In the genomic region with DNA sequence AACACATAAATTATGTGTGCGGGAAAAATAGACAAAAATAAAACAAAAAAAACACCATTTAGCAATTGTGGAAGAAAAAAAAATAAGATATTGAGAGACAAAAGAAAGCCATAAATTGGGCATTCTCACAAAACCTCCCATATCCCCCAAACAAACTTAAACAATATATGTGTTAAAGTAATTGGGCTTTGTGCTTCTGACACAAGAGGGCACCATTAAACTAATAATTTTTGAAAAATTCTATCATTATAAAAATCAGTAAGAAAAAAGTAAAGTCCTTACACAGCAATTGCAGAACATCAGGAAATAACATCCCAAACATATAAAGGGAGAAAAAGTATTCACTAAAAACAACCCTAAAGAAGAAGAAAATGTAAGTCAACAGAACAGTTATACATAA, we compare ENCODE assay signal across 15 cellular contexts.
DNase-seq lines count a peak whose midpoint lies in the region; ATAC-seq and TF ChIP-seq lines count a peak whose summit lies in the region.
"Had no signal": no experiment of that assay in that cellular context is flagged by ENCODE, and none has a peak within 500 bp of the region (broad histone marks: within the 10 kb centered on the region; RNA-seq: fewer than 3 reads in every experiment).

No MANE protein-coding gene starts in this region.

- H3K4me2 ChIP-seq in neural cell (ENCODE audit: low read length) = no peak overlapping the region
- H3K4me2 ChIP-seq: PC-9 had no signal

- peak; percentile 2 for DNase-seq in GM13976 (ENCODE audit: low spot score)
- no peak for DNase-seq in LNCaP clone FGC (ENCODE audit: low read depth)
- peak; percentile 16 for DNase-seq in SK-N-MC (ENCODE audit: low read depth, low spot score)
- no peak for DNase-seq in stimulated activated CD4-positive, alpha-beta T cell treated with anti-CD3 and anti-CD28 coated beads, Interleukin-4, amount 100 ng/mL, for 24 hours
- DNase-seq: activated naive CD4-positive, alpha-beta T cell treated with anti-CD3 and anti-CD28 coated beads, Interleukin-2, amount 10 ng/mL, durations not matched to agents 7 days and 5 days; lower lobe of right lung; NCI-H1436; ovary; PC-9; transverse colon had no signal

- no peak overlapping the region for H2AFZ ChIP-seq in neural cell (ENCODE audit: low read depth, low read length)
- H2AFZ ChIP-seq: PC-9 had no signal

- no peak for TF ChIP-seq EP300 in neural cell (conservative IDR thresholded peaks at IDR 0.05; ENCODE audit: poor library complexity, severe bottlenecking)

- H3K4me3 ChIP-seq in LNCaP clone FGC (ENCODE audit: low read depth, low read length) = no peak overlapping the region
- H3K4me3 ChIP-seq in SK-N-MC = peak overlapping the region; percentile 59
- H3K4me3 ChIP-seq in neural cell (ENCODE audit: low read length) = no peak overlapping the region
- H3K4me3 ChIP-seq: lower lobe of right lung, ovary, PC-9, transverse colon had no signal

- no peaks in the 10 kb centered on the region for H3F3A ChIP-seq in neural cell (ENCODE audit: insufficient read depth, low read length, poor library complexity, severe bottlenecking)

- ATAC-seq in GM18907 (IDR thresholded peaks at IDR 0.05; ENCODE audit: unreplicated experiment) (no peak), GM19351 (IDR thresholded peaks at IDR 0.05; ENCODE audit: unreplicated experiment) (no peak), HG03354 (IDR thresholded peaks at IDR 0.05; ENCODE audit: poor library complexity, severe bottlenecking, unreplicated experiment) (no peak)
- ATAC-seq: esophagus mucosa, lower lobe of right lung had no signal

- TF ChIP-seq RAD21 in neural cell (conservative IDR thresholded peaks at IDR 0.05) = peak; percentile 71

- H3K9me3 ChIP-seq in SK-N-MC (ENCODE audit: low read depth, low read length) (no peaks in the 10 kb centered on the region; the same call in 1 of the 2 replicates), neural cell (ENCODE audit: low read length) (no peaks in the 10 kb centered on the region)
- H3K9me3 ChIP-seq: lower lobe of right lung, ovary, transverse colon had no signal

- H3K36me3 ChIP-seq in SK-N-MC (ENCODE audit: insufficient read depth, low read length) (no peaks in the 10 kb centered on the region), neural cell (ENCODE audit: insufficient read depth, low read length) (no peaks in the 10 kb centered on the region)
- H3K36me3 ChIP-seq: lower lobe of right lung, ovary, transverse colon had no signal

- TF ChIP-seq CTCF in GM13976 (IDR thresholded peaks at IDR 0.05; ENCODE audit: borderline replicate concordance, control extremely low read depth, extremely low read depth, insufficient read depth, missing control alignments) (no peak), LNCaP clone FGC (IDR thresholded peaks at IDR 0.05; ENCODE audit: control insufficient read depth, extremely low read depth, insufficient read depth) (peak; percentile 29; the same call in 1 of the 2 replicates), neural cell (IDR thresholded peaks at IDR 0.05; ENCODE audit: poor library complexity, severe bottlenecking) (peak; percentile 67)

- H3K9ac ChIP-seq in SK-N-MC (ENCODE audit: insufficient read length) (no peak overlapping the region), neural cell (ENCODE audit: low read length) (no peak overlapping the region)

- no peaks in the 10 kb centered on the region for H3K79me2 ChIP-seq in neural cell (replicated peaks; ENCODE audit: insufficient read depth, low read length)

- no peaks in the 10 kb centered on the region for H3K9me2 ChIP-seq in neural cell (ENCODE audit: insufficient read depth, low read length)

- in situ Hi-C loops in GM13976 (cut with MboI; ENCODE audit: low sequenced_read_pairs, unreplicated experiment) = no loop called here

- no peaks in the 10 kb centered on the region for H4K20me1 ChIP-seq in neural cell (ENCODE audit: insufficient read depth)

- H3K27ac ChIP-seq in SK-N-MC (peak overlapping the region; percentile 63), neural cell (ENCODE audit: low read length) (no peak overlapping the region)
- H3K27ac ChIP-seq: lower lobe of right lung, ovary, PC-9, transverse colon had no signal

- no peaks in the 10 kb centered on the region for H3K27me3 ChIP-seq in neural cell (ENCODE audit: insufficient read depth, low read depth, low read length)
- H3K27me3 ChIP-seq: ovary, transverse colon had no signal

TF ChIP-seq in neural cell, 6 proteins besides CTCF, POLR2A, EP300 and RAD21:
- TF ChIP-seq TAF1 (IDR thresholded peaks at IDR 0.05; ENCODE audit: low read depth) (no peak), SMC3 (conservative IDR thresholded peaks at IDR 0.05; ENCODE audit: poor library complexity) (peak; percentile 74)
- TF ChIP-seq, protein P1, sequence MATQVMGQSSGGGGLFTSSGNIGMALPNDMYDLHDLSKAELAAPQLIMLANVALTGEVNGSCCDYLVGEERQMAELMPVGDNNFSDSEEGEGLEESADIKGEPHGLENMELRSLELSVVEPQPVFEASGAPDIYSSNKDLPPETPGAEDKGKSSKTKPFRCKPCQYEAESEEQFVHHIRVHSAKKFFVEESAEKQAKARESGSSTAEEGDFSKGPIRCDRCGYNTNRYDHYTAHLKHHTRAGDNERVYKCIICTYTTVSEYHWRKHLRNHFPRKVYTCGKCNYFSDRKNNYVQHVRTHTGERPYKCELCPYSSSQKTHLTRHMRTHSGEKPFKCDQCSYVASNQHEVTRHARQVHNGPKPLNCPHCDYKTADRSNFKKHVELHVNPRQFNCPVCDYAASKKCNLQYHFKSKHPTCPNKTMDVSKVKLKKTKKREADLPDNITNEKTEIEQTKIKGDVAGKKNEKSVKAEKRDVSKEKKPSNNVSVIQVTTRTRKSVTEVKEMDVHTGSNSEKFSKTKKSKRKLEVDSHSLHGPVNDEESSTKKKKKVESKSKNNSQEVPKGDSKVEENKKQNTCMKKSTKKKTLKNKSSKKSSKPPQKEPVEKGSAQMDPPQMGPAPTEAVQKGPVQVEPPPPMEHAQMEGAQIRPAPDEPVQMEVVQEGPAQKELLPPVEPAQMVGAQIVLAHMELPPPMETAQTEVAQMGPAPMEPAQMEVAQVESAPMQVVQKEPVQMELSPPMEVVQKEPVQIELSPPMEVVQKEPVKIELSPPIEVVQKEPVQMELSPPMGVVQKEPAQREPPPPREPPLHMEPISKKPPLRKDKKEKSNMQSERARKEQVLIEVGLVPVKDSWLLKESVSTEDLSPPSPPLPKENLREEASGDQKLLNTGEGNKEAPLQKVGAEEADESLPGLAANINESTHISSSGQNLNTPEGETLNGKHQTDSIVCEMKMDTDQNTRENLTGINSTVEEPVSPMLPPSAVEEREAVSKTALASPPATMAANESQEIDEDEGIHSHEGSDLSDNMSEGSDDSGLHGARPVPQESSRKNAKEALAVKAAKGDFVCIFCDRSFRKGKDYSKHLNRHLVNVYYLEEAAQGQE (IDR thresholded peaks at IDR 0.05; ENCODE audit: borderline replicate concordance) = no peak

Comparison
In these comparisons a context has a peak if more than half of its experiments do, and no peak if none do; other contexts are left out.
1. DNase-seq: peak in GM13976 (single experiment) and SK-N-MC (single experiment); none in LNCaP clone FGC (single experiment) and stimulated activated CD4-positive, alpha-beta T cell treated with anti-CD3 and anti-CD28 coated beads, Interleukin-4, amount 100 ng/mL, for 24 hours (single experiment).